ENCODE assay signal across 8 cellular contexts in genomic region chr16:66925322-66925840, GRCh38. TPM values are rescaled to one million over a fixed set of nuclear protein-coding genes. Genes with fewer than 3 reads are reported as not detected.
DNase-seq lines count a peak whose midpoint lies in the region; ATAC-seq lines count a peak whose summit lies in the region.

TSS of gene RRAD (minus strand) at chr16:66925535. CDS start at chr16:66925179, 356 bp downstream.

- no peaks in the 10 kb centered on the region for H3K9me3 ChIP-seq in ectodermal cell (ENCODE audit: control insufficient read depth, low read length)
- H3K9me3 ChIP-seq in mucosa of rectum (ENCODE audit: control insufficient read depth in 2 of 2, low read length in 2 of 2) = no peaks in the 10 kb centered on the region

- 6 to 7% methylated on average over 35 to 42 of the region's 42 CpGs for WGBS in ectodermal cell, 2 experiments

- ATAC-seq in HG02763 (IDR thresholded peaks at IDR 0.05; ENCODE audit: unreplicated experiment) = no peak

- H3K27ac ChIP-seq in ectodermal cell (ENCODE audit: insufficient read depth, low read depth, low read length, poor library complexity, severe bottlenecking) (no peak within 1 kb of the TSS), mucosa of rectum (ENCODE audit: low read depth in 2 of 2, low read length in 2 of 2) (peak within 1 kb of the TSS; percentile 43 to 50)

- peak within 1 kb of the TSS; percentile 24 to 61 for H3K9ac ChIP-seq in mucosa of rectum (ENCODE audit: low read depth in 1 of 2, low read length in 2 of 2)

- DNase-seq in Daoy (ENCODE audit: low read depth) (peak; percentile 63), M059J (ENCODE audit: low read depth) (peak; percentile 56), KG1 (lab: John Stamatoyannopoulos, UW) (no peak), RKO (ENCODE audit: low spot score) (no peak), OCI-M1 (lab: John Stamatoyannopoulos, UW) (no peak)

- peak within 1 kb of the TSS; percentile 23 for H3K4me3 ChIP-seq in ectodermal cell (ENCODE audit: insufficient read depth, low read depth, low read length)
- peak within 1 kb of the TSS; percentile 48 to 57 for H3K4me3 ChIP-seq in mucosa of rectum (ENCODE audit: low read length in 2 of 2)

- H3K36me3 ChIP-seq in ectodermal cell (ENCODE audit: control insufficient read depth, insufficient read depth, low read length) (no peaks in the 10 kb centered on the region), mucosa of rectum (ENCODE audit: control insufficient read depth in 2 of 2, insufficient read depth in 2 of 2, low read length in 2 of 2) (peaks cover 0 to 3% of the 10 kb centered on the region in 2 donors)

- H3K4me1 ChIP-seq in ectodermal cell (ENCODE audit: control insufficient read depth, insufficient read depth, low read length) (peaks cover 14% of the 10 kb centered on the region), mucosa of rectum (ENCODE audit: control insufficient read depth in 2 of 2, insufficient read depth in 2 of 2, low read length in 2 of 2) (peaks cover 16 to 18% of the 10 kb centered on the region in 2 donors)

- peaks cover 49% of the 10 kb centered on the region for H3K27me3 ChIP-seq in ectodermal cell (ENCODE audit: control insufficient read depth, insufficient read depth, low read length, poor library complexity, severe bottlenecking)
- peaks cover 3 to 14% of the 10 kb centered on the region in 2 donors for H3K27me3 ChIP-seq in mucosa of rectum (ENCODE audit: control insufficient read depth in 2 of 2, insufficient read depth in 2 of 2, low read length in 2 of 2)

RNA-seq across cellular contexts. Expression of gene RRAD, which starts in this region (rescaled TPM):
- 24.3 and 27.7 TPM in 2 replicates for total RNA-seq in Daoy (2014; rRNA removed; shearing (Covaris generic))
- 3.2 and 9.4 TPM in 2 replicates for total RNA-seq in M059J (2014; rRNA removed; shearing (Covaris generic))
- polyA plus RNA-seq in ectodermal cell (2013, experiment 1 of 4) = 0.56 TPM
- polyA plus RNA-seq in ectodermal cell (2013, experiment 2 of 4) = 0.52 TPM
- 0.48 TPM for polyA plus RNA-seq in ectodermal cell (2013, experiment 3 of 4)
- 0.41 TPM for polyA plus RNA-seq in ectodermal cell (2013, experiment 4 of 4)

Comparison
In these comparisons a context has a peak if more than half of its experiments do, and no peak if none do; other contexts are left out.
1. DNase-seq: peak in Daoy (single experiment) and M059J (single experiment); none in KG1 (single experiment), RKO (single experiment) and OCI-M1 (single experiment).